In genomic region chr7:44279731-44280505, GRCh38 we compare ENCODE assay signal across 16 cellular contexts. TPM values are rescaled to one million over a fixed set of nuclear protein-coding genes. Genes with fewer than 3 reads are reported as not detected.
A peak's percentile ranks its signal among the peaks of the same experiment; 100 is the strongest.
DNase-seq lines count a peak whose midpoint lies in the region; ATAC-seq, FAIRE-seq and TF ChIP-seq lines count a peak whose summit lies in the region.
"Had no signal": no experiment of that assay in that cellular context is flagged by ENCODE, and none has a peak within 500 bp of the region (broad histone marks: within the 10 kb centered on the region; RNA-seq: fewer than 3 reads in every experiment).

No MANE protein-coding gene starts in this region.

- intact Hi-C loops in IMR-90 (cut with micrococcal nuclease), result no loop called here
- intact Hi-C loops in activated B cell treated with CpG ODN at 0.5 μM for 24 hours (cut with micrococcal nuclease), result no loop called here
- intact Hi-C loops in kidney (cut with DNase I), result no loop called here
- intact Hi-C loops in spleen (cut with DNase I; ENCODE audit: low total_unique reads), result no loop called here

- H2BK15ac ChIP-seq in IMR-90 (ENCODE audit: low read depth, low read length), result no peak overlapping the region

- no peak overlapping the region for H2AFZ ChIP-seq in IMR-90 (replicated peaks; ENCODE audit: low read length, poor library complexity)

- no peak overlapping the region; the same call in 1 of the 2 replicates for H3K18ac ChIP-seq in IMR-90 (ENCODE audit: low read depth, low read length)

- H4K20me1 ChIP-seq in IMR-90 (ENCODE audit: insufficient read depth, low read length), result no peaks in the 10 kb centered on the region

- H3K4me2 ChIP-seq in IMR-90 (ENCODE audit: low read depth, low read length), result no peak overlapping the region

- no peak overlapping the region for H2AK9ac ChIP-seq in IMR-90 (replicated peaks; ENCODE audit: low read depth, low read length, poor library complexity)

- H3K9ac ChIP-seq in IMR-90 (ENCODE audit: low read depth, low read length) (no peak overlapping the region), kidney (ENCODE audit: low read length in 2 of 2) (no peak overlapping the region)

- H2AK5ac ChIP-seq in IMR-90 (ENCODE audit: low read depth, low read length), result peak overlapping the region; percentile 49; the same call in 1 of the 2 replicates

- no peak overlapping the region for H3K23ac ChIP-seq in IMR-90 (ENCODE audit: low read depth, low read length)

- H3K4me3 ChIP-seq in IMR-90 (ENCODE audit: insufficient read depth, low read depth, low read length), result no peak overlapping the region
- H3K4me3 ChIP-seq in kidney (ENCODE audit: low read length in 2 of 2), result no peak overlapping the region
- no peak overlapping the region for H3K4me3 ChIP-seq in spleen

- no peak overlapping the region for H3K4me3 Mint-ChIP-seq in activated B cell treated with CpG ODN at 0.5 μM for 24 hours
- H3K4me3 Mint-ChIP-seq: CD4-positive, CD25-positive, alpha-beta regulatory T cell; memory B cell; T-helper 1 cell treated with Interleukin-12 subunit alpha and Interleukin-12 subunit beta and Interleukin-4 antibody, amounts not matched to agents 30 μg/mL and 1 μg/mL, for 36 hours had no signal

- H3K4me1 ChIP-seq in IMR-90 (ENCODE audit: control insufficient read depth, insufficient read depth, low read length), result peaks cover 5% of the 10 kb centered on the region; the same call in 1 of the 2 replicates
- no peaks in the 10 kb centered on the region for H3K4me1 ChIP-seq in kidney (ENCODE audit: control insufficient read depth in 1 of 2, insufficient read depth in 1 of 2, low read depth in 1 of 2, low read length in 2 of 2)
- no peaks in the 10 kb centered on the region for H3K4me1 ChIP-seq in spleen

- DNase-seq in IMR-90 (no peak), activated B cell treated with CpG ODN at 0.5 μM for 24 hours (peak; percentile 7), kidney (peak; percentile 52), spleen (peak; percentile 52), NCI-H2227 treated with DMSO at 0.1 percent for 48 hours (lab: John Stamatoyannopoulos, UW) (no peak), NCI-H1694 (lab: John Stamatoyannopoulos, UW) (no peak)
- DNase-seq: brain microvascular endothelial cell; CD4-positive, CD25-positive, alpha-beta regulatory T cell; effector memory CD4-positive, alpha-beta T cell; NCI-H187 treated with DMSO at 0.1 percent for 48 hours; nucleus accumbens; stimulated activated CD4-positive, alpha-beta T cell treated with anti-CD3 and anti-CD28 coated beads, Interleukin-12 subunit alpha, Interleukin-12 subunit beta, amount 100 ng/mL, for 4 hours had no signal

- no peak overlapping the region for H3K4ac ChIP-seq in IMR-90 (ENCODE audit: low read depth, low read length)

- no peaks in the 10 kb centered on the region for H3K36me3 Mint-ChIP-seq in activated B cell treated with CpG ODN at 0.5 μM for 24 hours (ENCODE audit: low read depth)
- H3K36me3 Mint-ChIP-seq: CD4-positive, CD25-positive, alpha-beta regulatory T cell; memory B cell had no signal

- no peak overlapping the region for H4K8ac ChIP-seq in IMR-90 (ENCODE audit: low read depth in 2 of 2, low read length in 2 of 2)

- ATAC-seq in IMR-90 (ENCODE audit: low read depth), result no peak
- ATAC-seq in activated B cell treated with CpG ODN at 0.5 μM for 24 hours (ENCODE audit: low read depth), result no peak
- no peak for ATAC-seq in GM18502 (IDR thresholded peaks at IDR 0.05; ENCODE audit: poor library complexity, unreplicated experiment)

- POLR2A ChIA-PET in IMR-90 (lab: Charles Lee; ENCODE audit: unreplicated experiment), result no interaction called here
- POLR2A ChIA-PET in activated B cell treated with CpG ODN at 0.5 μM for 24 hours (lab: Charles Lee), result no interaction called here

- no peak for TF ChIP-seq CTCF in IMR-90 (conservative IDR thresholded peaks at IDR 0.05; ENCODE audit: low read depth, low read length)
- no peak for TF ChIP-seq CTCF in activated B cell treated with CpG ODN at 0.5 μM for 24 hours (IDR thresholded peaks at IDR 0.05)
- TF ChIP-seq CTCF in kidney (IDR thresholded peaks at IDR 0.05; ENCODE audit: borderline replicate concordance, extremely low read depth, insufficient read depth), result no peak
- TF ChIP-seq CTCF in spleen (IDR thresholded peaks at IDR 0.05 in 8 of 11, conservative IDR thresholded peaks at IDR 0.05 in 3 of 11), result no peak

- no TSS peak for BruUV-seq in IMR-90 (replicated peaks; lab: Mats Ljungman, UMichigan)

- FAIRE-seq in kidney (lab: Jason Lieb, UNC), result no peak
- FAIRE-seq: RCC 7860 had no signal

- dilution Hi-C loops in IMR-90 (cut with HindIII; ENCODE audit: low sequenced_read_pairs, unreplicated experiment), result no loop called here

- WGBS in IMR-90 (ENCODE audit: extremely low coverage in 2 of 2, insufficient read length in 1 of 2), 2 experiments, result 67% methylated on average over 1 of the region's 15 CpGs; no CpG with 5 or more reads in 1 of the 2 experiments
- 78 to 89% (median 85%) methylated on average over 14 to 15 of the region's 15 CpGs for WGBS in spleen, 5 donors

- no peak overlapping the region for H4K5ac ChIP-seq in IMR-90 (ENCODE audit: low read depth, low read length)

- 0 out of 2 replicates have a peak, but pooled peaks cover 5% of the 10 kb centered on the region for H3K9me1 ChIP-seq in IMR-90 (ENCODE audit: insufficient read depth, low read length)

- no peak overlapping the region for H2BK120ac ChIP-seq in IMR-90 (ENCODE audit: low read depth, low read length)

- H3K4me1 Mint-ChIP-seq in activated B cell treated with CpG ODN at 0.5 μM for 24 hours, result no peaks in the 10 kb centered on the region
- H3K4me1 Mint-ChIP-seq: memory B cell had no signal

- CTCF ChIA-PET in IMR-90 (lab: Yijun Ruan, JAX) (no interaction called here), activated B cell treated with CpG ODN at 0.5 μM for 24 hours (lab: Charles Lee) (no interaction called here)

- in situ Hi-C loops in IMR-90 (cut with MboI; ENCODE audit: low sequenced_read_pairs), result no loop called here

- no peaks in the 10 kb centered on the region for H3K79me1 ChIP-seq in IMR-90 (ENCODE audit: low read depth in 1 of 2, low read length in 2 of 2)

- no peak overlapping the region for H2BK5ac ChIP-seq in IMR-90 (ENCODE audit: low read depth, low read length, poor library complexity, severe bottlenecking)

- TF ChIP-seq RAD21 in IMR-90 (IDR thresholded peaks at IDR 0.05; ENCODE audit: low read length), result no peak

- H3K27ac ChIP-seq in IMR-90 (ENCODE audit: insufficient read depth, low read length) (no peak overlapping the region), kidney (ENCODE audit: low read depth in 2 of 2, low read length in 2 of 2) (no peak overlapping the region), spleen (no peak overlapping the region)
- H3K27ac ChIP-seq: brain microvascular endothelial cell had no signal

- H3K36me3 ChIP-seq in IMR-90 (ENCODE audit: control insufficient read depth, insufficient read depth, low read length) (no peaks in the 10 kb centered on the region), kidney (ENCODE audit: control insufficient read depth in 1 of 2, insufficient read depth in 2 of 2, low read length in 2 of 2) (no peaks in the 10 kb centered on the region), spleen (no peaks in the 10 kb centered on the region)
- H3K36me3 ChIP-seq: brain microvascular endothelial cell had no signal

- H4K91ac ChIP-seq in IMR-90 (ENCODE audit: insufficient read depth, low read depth, low read length), result no peak overlapping the region

- H3K9me3 ChIP-seq in IMR-90 (ENCODE audit: control insufficient read depth, insufficient read depth, low read length) (no peaks in the 10 kb centered on the region), kidney (ENCODE audit: control insufficient read depth in 1 of 2, low read length in 2 of 2) (no peaks in the 10 kb centered on the region), spleen (no peaks in the 10 kb centered on the region)

- H3K27me3 ChIP-seq in IMR-90 (ENCODE audit: control insufficient read depth, insufficient read depth, low read length), result peaks cover 19% of the 10 kb centered on the region
- peaks cover 0 to 13% (median 0%) of the 10 kb centered on the region in 7 donors for H3K27me3 ChIP-seq in spleen (replicated peaks in 1 of 7)
- H3K27me3 ChIP-seq: brain microvascular endothelial cell had no signal

- TF ChIP-seq POLR2A in IMR-90 (IDR thresholded peaks at IDR 0.05; ENCODE audit: low read depth, low read length) (no peak), spleen (IDR thresholded peaks at IDR 0.05) (no peak)

- H2BK20ac ChIP-seq in IMR-90 (ENCODE audit: low read depth, low read length), result no peak overlapping the region

- H3K27ac Mint-ChIP-seq in activated B cell treated with CpG ODN at 0.5 μM for 24 hours, result no peak overlapping the region
- H3K27ac Mint-ChIP-seq: memory B cell; T-helper 1 cell treated with Interleukin-12 subunit alpha and Interleukin-12 subunit beta and Interleukin-4 antibody, amounts not matched to agents 30 μg/mL and 1 μg/mL, for 36 hours had no signal

- no peaks in the 10 kb centered on the region for H3K9me3 Mint-ChIP-seq in activated B cell treated with CpG ODN at 0.5 μM for 24 hours
- H3K9me3 Mint-ChIP-seq: CD4-positive, CD25-positive, alpha-beta regulatory T cell; memory B cell; T-helper 1 cell treated with Interleukin-12 subunit alpha and Interleukin-12 subunit beta and Interleukin-4 antibody, amounts not matched to agents 30 μg/mL and 1 μg/mL, for 36 hours had no signal

- H3K14ac ChIP-seq in IMR-90 (replicated peaks; ENCODE audit: low read depth, low read length), result no peak overlapping the region

- H3K27me3 Mint-ChIP-seq in activated B cell treated with CpG ODN at 0.5 μM for 24 hours, result no peaks in the 10 kb centered on the region
- H3K27me3 Mint-ChIP-seq: CD4-positive, CD25-positive, alpha-beta regulatory T cell had no signal

- no peak overlapping the region for H3K56ac ChIP-seq in IMR-90 (ENCODE audit: extremely low read depth, insufficient read depth, low read length)

TF ChIP-seq in IMR-90, 13 proteins besides CTCF, POLR2A, EP300 and RAD21 (continues in another document):
- TF ChIP-seq CEBPB (IDR thresholded peaks at IDR 0.05; ENCODE audit: low read depth, low read length), result no peak
- TF ChIP-seq USF2 (IDR thresholded peaks at IDR 0.05; ENCODE audit: low read depth, low read length), result no peak
- TF ChIP-seq NFE2L2 (IDR thresholded peaks at IDR 0.05; ENCODE audit: low read depth, low read length), result no peak

RNA-seq across cellular contexts. Expression of gene CAMK2B, which starts 45.5 kb away (rescaled TPM):
- total RNA-seq in IMR-90 (2012; rRNA removed) (0.18 and 0.28 TPM in 2 replicates), activated B cell treated with CpG ODN at 0.5 μM for 24 hours (0.17 and 0.58 TPM in 2 replicates), kidney (1.1 TPM), spleen (1 to 10 TPM in 1 of 7 donors, under 1 TPM in 4, not detected in 2; 0.20 to 2.9 (median 0.29) TPM)
- polyA plus RNA-seq in IMR-90 (2012; rRNA removed) (0.14 and 0.36 TPM in 2 replicates), kidney (ENCODE audit: insufficient read depth, low read depth, low replicate concordance) (3.2 TPM), spleen (1 to 10 TPM in 1 of 3 donors, under 1 TPM in 2; 0.57 to 1.1 (median 0.65) TPM)
- polyA plus RNA-seq in IMR-90 (2012; cell fraction: cytosol; rRNA removed), result 0.11 and 0.74 TPM in 2 replicates
- 0.57 and 1.0 TPM in 2 replicates for polyA plus RNA-seq in IMR-90 (2012; cell fraction: nucleus; rRNA removed; ENCODE audit: low replicate concordance)
- total RNA-seq: CD4-positive, CD25-positive, alpha-beta regulatory T cell had no signal
- polyA plus RNA-seq: CD4-positive, CD25-positive, alpha-beta regulatory T cell had no signal

Comparison
In these comparisons a context has a peak if more than half of its experiments do, and no peak if none do; other contexts are left out.
1. DNase-seq: peak in activated B cell treated with CpG ODN at 0.5 μM for 24 hours (single experiment), kidney (single experiment) and spleen (single experiment); none in IMR-90 (single experiment), NCI-H2227 treated with DMSO at 0.1 percent for 48 hours (single experiment) and NCI-H1694 (single experiment).